In genomic region chr17:74923538-74924249, GRCh38 we compare ENCODE assay signal across 8 cellular contexts.
A peak's percentile ranks its signal among the peaks of the same experiment; 100 is the strongest.
DNase-seq lines count a peak whose midpoint lies in the region; ATAC-seq and TF ChIP-seq lines count a peak whose summit lies in the region.

No MANE protein-coding gene starts in this region.

- no peak overlapping the region for H3K4me3 ChIP-seq in Loucy (ENCODE audit: low read length, poor library complexity, severe bottlenecking)

- H3F3A ChIP-seq in Loucy (ENCODE audit: low read depth), result no peaks in the 10 kb centered on the region

- DNase-seq in activated CD4-positive, CD25-positive, alpha-beta regulatory T cell treated with anti-CD3 and anti-CD28 coated beads, Interleukin-2, amount 50 U/mL, for 72 hours, result peak; percentile 82
- DNase-seq in central memory CD4-positive, alpha-beta T cell, result peak; percentile 60
- peak; percentile 11 for DNase-seq in kidney glomerular epithelial cell (lab: John Stamatoyannopoulos, UW)
- peak; percentile 78 for DNase-seq in stimulated activated CD4-positive, alpha-beta T cell treated with anti-CD3 and anti-CD28 coated beads, Interleukin-4, amount 100 ng/mL, for 1 hour
- DNase-seq in NCI-H2029 treated with DMSO at 0.1 percent for 48 hours (lab: John Stamatoyannopoulos, UW), result no peak

- peaks cover 6% of the 10 kb centered on the region; the same call in 1 of the 2 replicates for H3K4me1 ChIP-seq in ES-I3 (ENCODE audit: insufficient read depth, low read length)
- no peaks in the 10 kb centered on the region for H3K4me1 ChIP-seq in Loucy (ENCODE audit: insufficient read depth, low read length, poor library complexity, severe bottlenecking)

- no peak overlapping the region for H2AFZ ChIP-seq in Loucy (ENCODE audit: low read length)

- H3K79me2 ChIP-seq in Loucy (ENCODE audit: insufficient read depth, low read length), result no peaks in the 10 kb centered on the region

- TF ChIP-seq CTCF in Loucy (conservative IDR thresholded peaks at IDR 0.05; ENCODE audit: low read length), result peak; percentile 41; the same call in 1 of the 2 replicates

- no peaks in the 10 kb centered on the region for H3K9me2 ChIP-seq in Loucy (replicated peaks; ENCODE audit: low read depth, low read length)

- peak overlapping the region; percentile 47; the same call in 1 of the 2 replicates for H3K9ac ChIP-seq in ES-I3 (ENCODE audit: low read depth, low read length)
- no peak overlapping the region for H3K9ac ChIP-seq in Loucy (ENCODE audit: low read depth, low read length, poor library complexity, severe bottlenecking)

- no peaks in the 10 kb centered on the region for H3K27me3 ChIP-seq in Loucy (ENCODE audit: insufficient read depth, low read length, poor library complexity, severe bottlenecking)

- H3K4me2 ChIP-seq in Loucy (ENCODE audit: low read depth, low read length, poor library complexity, severe bottlenecking), result no peak overlapping the region

- H3K9me3 ChIP-seq in ES-I3 (ENCODE audit: control insufficient read depth, insufficient read depth, low read length), result no peaks in the 10 kb centered on the region
- no peaks in the 10 kb centered on the region for H3K9me3 ChIP-seq in Loucy (ENCODE audit: insufficient read depth, low read depth, low read length)

- H3K36me3 ChIP-seq in ES-I3 (ENCODE audit: insufficient read depth, low read length) (no peaks in the 10 kb centered on the region), Loucy (ENCODE audit: insufficient read depth, low read length) (no peaks in the 10 kb centered on the region)

- no peak for ATAC-seq in HG03442 (IDR thresholded peaks at IDR 0.05; ENCODE audit: unreplicated experiment)

- no peaks in the 10 kb centered on the region for H4K20me1 ChIP-seq in Loucy (ENCODE audit: insufficient read depth, low read length, poor library complexity, severe bottlenecking)
